Comparison of ENCODE assay signal across 18 cellular contexts in the genomic region with DNA sequence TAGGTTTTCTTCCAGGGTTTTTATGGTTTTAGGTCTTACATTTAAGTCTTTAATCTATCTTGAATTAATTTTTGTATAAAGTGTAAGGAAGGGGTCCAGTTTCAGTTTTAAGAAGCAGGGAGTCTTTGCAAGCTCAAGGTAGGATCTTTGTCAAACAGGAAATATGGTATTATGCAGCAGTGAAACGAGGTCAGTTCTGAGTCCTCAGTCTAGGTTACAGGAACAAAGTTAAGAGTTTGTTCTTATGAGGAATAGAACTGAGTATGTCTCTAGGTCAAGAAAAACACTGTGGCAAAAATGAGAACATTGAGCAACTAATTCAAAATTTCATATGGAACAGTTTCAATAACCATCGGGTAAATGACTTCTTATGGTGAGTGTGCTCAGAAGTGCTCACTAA.
DNase-seq lines count a peak whose midpoint lies in the region; ATAC-seq, FAIRE-seq and TF ChIP-seq lines count a peak whose summit lies in the region.
"Had no signal": no experiment of that assay in that cellular context is flagged by ENCODE, and none has a peak within 500 bp of the region (broad histone marks: within the 10 kb centered on the region; RNA-seq: fewer than 3 reads in every experiment).

No MANE protein-coding gene starts in this region.

- H3K27ac ChIP-seq in GM12878 (ENCODE audit: control insufficient read depth, insufficient read depth), result no peak overlapping the region
- H3K27ac ChIP-seq in brain microvascular endothelial cell, result no peak overlapping the region
- H3K27ac ChIP-seq: A549, BLaER1, HL-60, SK-N-MC had no signal

- SMC1A ChIA-PET in GM12878 (lab: Charles Lee; ENCODE audit: uncharacterized antibody, unreplicated experiment), result interaction anchor here (0.7 to 16.0 kb wide), 11 partner anchors 20 to 309 kb away, joined by 3 to 194 read pairs (median 6); no protein-coding TSS in a partner anchor

- POLR2A ChIA-PET in GM12878 (lab: Charles Lee), result interaction anchor here (1.4 kb wide), 1 partner anchor 42 kb away, joined by 4 read pairs; no protein-coding TSS in a partner anchor

- no peaks in the 10 kb centered on the region for H3K9me3 Mint-ChIP-seq in activated T-cell treated with anti-CD3 and anti-CD28 coated beads, Interleukin-2, amount 50 U/mL, for 72 hours
- H3K9me3 Mint-ChIP-seq in activated T-cell treated with anti-CD3 and anti-CD28 coated beads, Interleukin-2, amount 50 U/mL, for 4 hours, result no peaks in the 10 kb centered on the region

- peak overlapping the region; percentile 48 for H3K27ac Mint-ChIP-seq in activated T-cell treated with anti-CD3 and anti-CD28 coated beads, Interleukin-2, amount 50 U/mL, for 72 hours

- H3K79me2 ChIP-seq in Loucy (ENCODE audit: insufficient read depth, low read length) (no peaks in the 10 kb centered on the region), GM12878 (ENCODE audit: control insufficient read depth, insufficient read depth, low read length) (no peaks in the 10 kb centered on the region)

- no peak for DNase-seq in activated T-cell treated with anti-CD3 and anti-CD28 coated beads, Interleukin-2, amount 50 U/mL, for 72 hours
- no peak for DNase-seq in activated T-cell treated with anti-CD3 and anti-CD28 coated beads, Interleukin-2, amount 50 U/mL, for 4 hours
- DNase-seq in GM12878 (ENCODE audit: low read depth, low spot score) (no peak), brain microvascular endothelial cell (no peak), SKM-1 (lab: John Stamatoyannopoulos, UW; ENCODE audit: unreplicated experiment) (no peak)
- DNase-seq: DMS79 treated with DMSO at 0.1 percent for 48 hours, NCI-H1436, NCI-H1930, NCI-H345, SHP77 had no signal

- H4K20me1 ChIP-seq in Loucy (ENCODE audit: insufficient read depth, low read length, poor library complexity, severe bottlenecking), result no peaks in the 10 kb centered on the region
- H4K20me1 ChIP-seq in GM12878 (ENCODE audit: control insufficient read depth, insufficient read depth), result no peaks in the 10 kb centered on the region
- H4K20me1 ChIP-seq: BLaER1 had no signal

- H2AFZ ChIP-seq in Loucy (ENCODE audit: low read length), result peak overlapping the region; percentile 72
- H2AFZ ChIP-seq in GM12878 (ENCODE audit: control insufficient read depth, low read depth, low read length), result no peak overlapping the region

- TF ChIP-seq EP300 in GM12878 (IDR thresholded peaks at IDR 0.05; ENCODE audit: borderline replicate concordance in 1 of 2, control insufficient read depth in 1 of 2, low read depth in 2 of 2, low read length in 2 of 2), result no peak

- H3K9ac ChIP-seq in Loucy (ENCODE audit: low read depth, low read length, poor library complexity, severe bottlenecking) (peak overlapping the region; percentile 80), GM12878 (ENCODE audit: control insufficient read depth, insufficient read depth, low read length) (no peak overlapping the region)
- H3K9ac ChIP-seq: BLaER1 had no signal

- H3K4me3 ChIP-seq in Loucy (ENCODE audit: low read length, poor library complexity, severe bottlenecking) (peak overlapping the region; percentile 60), GM12878 (no peak overlapping the region), brain microvascular endothelial cell (ENCODE audit: low read depth, low read length) (no peak overlapping the region)
- H3K4me3 ChIP-seq: A549, BLaER1, HAP-1, SK-N-MC had no signal

- 25% methylated on average over 2 of the region's 2 CpGs for WGBS in GM12878 (ENCODE audit: insufficient coverage, insufficient replicate concordance, low lambda C conversion rate, missing lambda C conversion rate)

- FAIRE-seq in GM12878 (lab: Jason Lieb, UNC), result no peak
- FAIRE-seq: A549, RCC 7860 had no signal

- H3K9me3 ChIP-seq in Loucy (ENCODE audit: insufficient read depth, low read depth, low read length) (no peaks in the 10 kb centered on the region), GM12878 (replicated peaks; ENCODE audit: control insufficient read depth, insufficient read depth, low read length) (no peaks in the 10 kb centered on the region)
- H3K9me3 ChIP-seq: A549, BLaER1, HAP-1 had no signal

- CTCF ChIA-PET in GM12878 (lab: Yijun Ruan, JAX), result interaction anchor here (0.8 to 9.2 kb wide), 5 partner anchors 9 to 312 kb away, joined by 3 to 235 read pairs (median 13); no protein-coding TSS in a partner anchor

- in situ Hi-C loops in GM12878 (cut with MboI), result loop anchor here (5.0 kb wide), 1 partner anchor 309 kb away; no protein-coding TSS in a partner anchor
- in situ Hi-C loops in brain microvascular endothelial cell (cut with HindIII; ENCODE audit: low pct_ligation_motif_present, low sequenced_read_pairs), result loop anchor here (25.0 kb wide), 1 partner anchor 181 kb away; the partner anchor contains the start of gene KLHL31

- peak overlapping the region in 1 of 2 donors; percentile 23 for H3K4me3 Mint-ChIP-seq in activated T-cell treated with anti-CD3 and anti-CD28 coated beads, Interleukin-2, amount 50 U/mL, for 72 hours
- H3K4me3 Mint-ChIP-seq in activated T-cell treated with anti-CD3 and anti-CD28 coated beads, Interleukin-2, amount 50 U/mL, for 4 hours, result no peak overlapping the region

- intact Hi-C loops in GM12878 (cut with micrococcal nuclease; ENCODE audit: unreplicated experiment), result loop anchor here (1.0 to 10.0 kb wide), 8 partner anchors 20 to 759 kb away; partner anchors contain the start of gene GSTA4

- no peak for TF ChIP-seq RAD21 in GM12878 (IDR thresholded peaks at IDR 0.05; ENCODE audit: insufficient read depth, low read depth, low read length)

- H3K36me3 ChIP-seq in Loucy (ENCODE audit: insufficient read depth, low read length) (no peaks in the 10 kb centered on the region), GM12878 (ENCODE audit: control insufficient read depth in 2 of 2, insufficient read depth in 2 of 2, low read length in 1 of 2) (no peaks in the 10 kb centered on the region), brain microvascular endothelial cell (replicated peaks) (no peaks in the 10 kb centered on the region)
- H3K36me3 ChIP-seq: BLaER1, HAP-1 had no signal

- ATAC-seq in activated T-cell treated with anti-CD3 and anti-CD28 coated beads, Interleukin-2, amount 50 U/mL, for 72 hours (replicated peaks in 1 of 2), result peak in 1 of 2 donors; percentile 79
- ATAC-seq in activated T-cell treated with anti-CD3 and anti-CD28 coated beads, Interleukin-2, amount 50 U/mL, for 4 hours, result no peak
- ATAC-seq in GM12878, result peak; percentile 74
- ATAC-seq in GM19324 (IDR thresholded peaks at IDR 0.05; ENCODE audit: low FRiP score, unreplicated experiment), result no peak
- ATAC-seq: A549 had no signal

- TF ChIP-seq POLR2A in GM12878 (IDR thresholded peaks at IDR 0.05; ENCODE audit: low read depth, low read length), result no peak

- H3K27me3 ChIP-seq in Loucy (ENCODE audit: insufficient read depth, low read length, poor library complexity, severe bottlenecking) (no peaks in the 10 kb centered on the region), GM12878 (replicated peaks in 1 of 2; ENCODE audit: control insufficient read depth in 2 of 2, insufficient read depth in 2 of 2, low read length in 1 of 2) (no peaks in the 10 kb centered on the region; a peak in 1 of 4 replicates), brain microvascular endothelial cell (replicated peaks) (peaks cover under 1% of the 10 kb centered on the region)
- H3K27me3 ChIP-seq: BLaER1 had no signal

- peaks cover 8% of the 10 kb centered on the region for H3K4me1 Mint-ChIP-seq in activated T-cell treated with anti-CD3 and anti-CD28 coated beads, Interleukin-2, amount 50 U/mL, for 72 hours (ENCODE audit: low read depth)
- H3K4me1 Mint-ChIP-seq in activated T-cell treated with anti-CD3 and anti-CD28 coated beads, Interleukin-2, amount 50 U/mL, for 4 hours (ENCODE audit: low read depth), result peaks cover 14% of the 10 kb centered on the region

- H3K4me1 ChIP-seq in Loucy (ENCODE audit: insufficient read depth, low read length, poor library complexity, severe bottlenecking) (peaks cover 38% of the 10 kb centered on the region), GM12878 (ENCODE audit: control insufficient read depth, insufficient read depth, low read length) (no peaks in the 10 kb centered on the region)
- H3K4me1 ChIP-seq: A549, HAP-1 had no signal

- H3K9me2 ChIP-seq in Loucy (replicated peaks; ENCODE audit: low read depth, low read length), result no peaks in the 10 kb centered on the region

- TSS peak; percentile 99 for BruUV-seq in GM12878 (replicated peaks; lab: Mats Ljungman, UMichigan)

- RAD21 ChIA-PET in GM12878 (lab: Charles Lee; ENCODE audit: unreplicated experiment), result interaction anchor here (0.6 to 6.7 kb wide), 7 partner anchors 19 to 311 kb away, joined by 3 to 43 read pairs (median 5); no protein-coding TSS in a partner anchor

- H3K4me2 ChIP-seq in Loucy (ENCODE audit: low read depth, low read length, poor library complexity, severe bottlenecking) (peak overlapping the region; percentile 75), GM12878 (ENCODE audit: control insufficient read depth, insufficient read depth) (no peak overlapping the region)
- H3K4me2 ChIP-seq: A549, BLaER1 had no signal

- H3K36me3 Mint-ChIP-seq in activated T-cell treated with anti-CD3 and anti-CD28 coated beads, Interleukin-2, amount 50 U/mL, for 72 hours (ENCODE audit: insufficient read depth in 2 of 2), result no peaks in the 10 kb centered on the region
- no peaks in the 10 kb centered on the region for H3K36me3 Mint-ChIP-seq in activated T-cell treated with anti-CD3 and anti-CD28 coated beads, Interleukin-2, amount 50 U/mL, for 4 hours (ENCODE audit: insufficient read depth)

- peaks cover 23% of the 10 kb centered on the region for H3K27me3 Mint-ChIP-seq in activated T-cell treated with anti-CD3 and anti-CD28 coated beads, Interleukin-2, amount 50 U/mL, for 72 hours (ENCODE audit: low read depth)
- peaks cover 8% of the 10 kb centered on the region for H3K27me3 Mint-ChIP-seq in activated T-cell treated with anti-CD3 and anti-CD28 coated beads, Interleukin-2, amount 50 U/mL, for 4 hours (ENCODE audit: low read depth)

- TF ChIP-seq CTCF in Loucy (conservative IDR thresholded peaks at IDR 0.05; ENCODE audit: low read length) (no peak), GM12878 (IDR thresholded peaks at IDR 0.05 in 2 of 3, conservative IDR thresholded peaks at IDR 0.05 in 1 of 3; ENCODE audit: control insufficient read depth in 2 of 3, extremely low read depth in 1 of 3, insufficient read depth in 1 of 3, low read depth in 3 of 3, low read length in 3 of 3) (no peak), brain microvascular endothelial cell (IDR thresholded peaks at IDR 0.05; ENCODE audit: low read depth, low read length, missing control alignments) (no peak)

- H3F3A ChIP-seq in Loucy (ENCODE audit: low read depth), result peaks cover 12% of the 10 kb centered on the region; the same call in 1 of the 2 replicates

TF ChIP-seq in GM12878, 131 proteins besides CTCF, POLR2A, EP300 and RAD21 (continues in another document):
- no peak for TF ChIP-seq IRF3 (IDR thresholded peaks at IDR 0.05)
